In the genomic region with DNA sequence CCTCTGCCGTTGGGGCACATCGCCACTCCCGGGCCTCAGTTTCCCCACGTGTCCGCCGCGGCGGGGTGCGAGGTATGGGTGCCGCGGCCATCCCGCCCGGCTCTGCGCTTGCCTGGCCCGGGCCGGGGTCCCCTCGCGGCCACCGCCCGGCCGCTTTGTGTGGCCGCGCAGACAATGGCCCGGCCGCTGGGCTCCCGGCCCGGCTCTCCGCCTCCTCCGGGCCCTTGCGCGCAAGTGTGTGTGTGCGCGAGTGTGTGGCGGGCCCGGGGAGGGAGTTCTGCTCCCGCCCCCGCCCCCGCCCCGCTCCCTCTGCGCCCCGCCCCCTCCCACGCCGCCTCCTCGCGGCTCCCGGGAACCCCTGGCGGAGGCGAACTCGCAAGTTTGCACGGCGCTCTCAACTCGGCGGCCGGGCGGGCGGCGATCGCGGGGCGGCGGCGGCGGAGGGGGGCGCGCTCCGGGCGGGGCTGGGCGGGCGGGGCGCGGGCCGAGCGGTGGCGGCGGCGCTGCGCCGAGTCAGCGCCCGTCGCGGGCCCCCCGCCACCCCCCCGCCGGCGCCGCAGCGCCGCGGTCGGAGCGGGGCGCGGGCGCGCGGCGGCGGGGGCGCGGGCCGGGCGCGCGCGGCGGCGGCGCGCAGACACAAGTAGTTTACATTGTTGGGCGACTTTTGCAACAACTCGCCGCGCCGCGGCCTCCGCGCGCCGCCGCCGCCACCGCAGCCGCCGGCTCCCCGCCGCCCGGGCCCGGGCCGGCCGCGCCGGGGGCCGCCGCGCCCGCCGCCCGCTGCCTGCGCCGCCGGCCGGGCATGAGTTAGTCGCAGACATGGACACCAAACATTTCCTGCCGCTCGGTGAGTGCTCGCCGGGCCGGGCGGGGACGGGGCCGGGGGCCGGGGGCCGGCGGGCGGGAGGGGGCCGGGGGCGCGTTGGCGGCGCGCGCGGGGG, we compare ENCODE assay signal across 1 cellular context.
TF ChIP-seq lines count a peak whose summit lies in the region.

Gene RXRA, plus strand, starts transcription at position 643 of the 941 bp plus-strand sequence. Its CDS starts 177 bp downstream, at position 820.

TF ChIP-seq in K562, 482 proteins besides CTCF, POLR2A, EP300 and RAD21 (continued from another document and continues in another):
- TF ChIP-seq ZNF449 (CRISPR knock-in tag; IDR thresholded peaks at IDR 0.05) (no peak), BRD9 (IDR thresholded peaks at IDR 0.05; ENCODE audit: low read depth, partially characterized antibody) (no peak), FOS (IDR thresholded peaks at IDR 0.05; ENCODE audit: extremely low read depth, insufficient read length) (no peak), HLTF (IDR thresholded peaks at IDR 0.05) (no peak), ZNF253 (CRISPR knock-in tag; conservative IDR thresholded peaks at IDR 0.05) (no peak), NCOA4 (IDR thresholded peaks at IDR 0.05; ENCODE audit: partially characterized antibody) (no peak), ZNF511 (CRISPR knock-in tag; IDR thresholded peaks at IDR 0.05) (no peak), GATAD2B (IDR thresholded peaks at IDR 0.05; ENCODE audit: borderline replicate concordance) (0 out of 2 replicates have a peak, but pooled peaks have one; percentile 53), CCAR2 (IDR thresholded peaks at IDR 0.05; ENCODE audit: low read depth, low read length) (no peak), POLR2G (IDR thresholded peaks at IDR 0.05; ENCODE audit: low read depth, low read length) (peak; percentile 89), CGGBP1 (CRISPR knock-in tag; IDR thresholded peaks at IDR 0.05) (no peak), ZNF644 (tag; IDR thresholded peaks at IDR 0.05; ENCODE audit: low read depth) (peak; percentile 86; the same call in 1 of the 2 replicates), SUPT5H (IDR thresholded peaks at IDR 0.05) (no peak), ZNF639 (CRISPR knock-in tag; conservative IDR thresholded peaks at IDR 0.05 in 1 of 2, IDR thresholded peaks at IDR 0.05 in 1 of 2) (peak in 1 of 2 experiments; percentile 97; a peak in 2 of 4 replicates), ZNF263 (CRISPR knock-in tag; IDR thresholded peaks at IDR 0.05; ENCODE audit: borderline replicate concordance) (no peak), RBFOX2 (IDR thresholded peaks at IDR 0.05; ENCODE audit: low read depth, low read length) (peak; percentile 79), POLR2AphosphoS2 (IDR thresholded peaks at IDR 0.05; ENCODE audit: low read length) (no peak), SOX6 (IDR thresholded peaks at IDR 0.05) (no peak), TAF1 (IDR thresholded peaks at IDR 0.05; ENCODE audit: control insufficient read depth, extremely low read depth, insufficient read depth, low read length, severe bottlenecking) (peak; percentile 65), NONO (IDR thresholded peaks at IDR 0.05; ENCODE audit: low read depth in 2 of 2, low read length in 1 of 2) (peak in 1 of 2 experiments; percentile 56; a peak in 2 of 4 replicates), ARNT (IDR thresholded peaks at IDR 0.05) (no peak), ZNF57 (CRISPR knock-in tag; IDR thresholded peaks at IDR 0.05) (no peak), YY1 (IDR thresholded peaks at IDR 0.05; ENCODE audit: borderline replicate concordance in 1 of 3, control insufficient read depth in 1 of 3, extremely low read depth in 1 of 3, insufficient read depth in 3 of 3, insufficient read length in 1 of 3, insufficient replicate concordance in 2 of 3, low read depth in 1 of 3, low read length in 2 of 3) (peak in 2 of 3 experiments; percentile 24 to 57), ETS2 (tag; IDR thresholded peaks at IDR 0.05; ENCODE audit: borderline replicate concordance, poor library complexity, severe bottlenecking) (no peak), PTRF (tag; IDR thresholded peaks at IDR 0.05) (no peak), ZNF197 (CRISPR knock-in tag; IDR thresholded peaks at IDR 0.05; ENCODE audit: low read depth) (no peak), KDM5B (IDR thresholded peaks at IDR 0.05; ENCODE audit: insufficient replicate concordance, low read depth, low read length) (peak; percentile 27), KAT7 (CRISPR knock-in tag; IDR thresholded peaks at IDR 0.05; ENCODE audit: borderline replicate concordance) (0 out of 2 replicates have a peak, but pooled peaks have one; percentile 26), MCM7 (IDR thresholded peaks at IDR 0.05) (no peak), MXI1 (IDR thresholded peaks at IDR 0.05; ENCODE audit: low read depth, low read length) (no peak), ZNF766 (CRISPR knock-in tag; conservative IDR thresholded peaks at IDR 0.05) (peak; percentile 86), IFI16 (CRISPR knock-in tag; IDR thresholded peaks at IDR 0.05) (no peak), BHLHE40 (IDR thresholded peaks at IDR 0.05; ENCODE audit: low read length) (no peak), ZNF79 (CRISPR knock-in tag; IDR thresholded peaks at IDR 0.05; ENCODE audit: low read depth) (no peak)
- TF ChIP-seq, protein P1, sequence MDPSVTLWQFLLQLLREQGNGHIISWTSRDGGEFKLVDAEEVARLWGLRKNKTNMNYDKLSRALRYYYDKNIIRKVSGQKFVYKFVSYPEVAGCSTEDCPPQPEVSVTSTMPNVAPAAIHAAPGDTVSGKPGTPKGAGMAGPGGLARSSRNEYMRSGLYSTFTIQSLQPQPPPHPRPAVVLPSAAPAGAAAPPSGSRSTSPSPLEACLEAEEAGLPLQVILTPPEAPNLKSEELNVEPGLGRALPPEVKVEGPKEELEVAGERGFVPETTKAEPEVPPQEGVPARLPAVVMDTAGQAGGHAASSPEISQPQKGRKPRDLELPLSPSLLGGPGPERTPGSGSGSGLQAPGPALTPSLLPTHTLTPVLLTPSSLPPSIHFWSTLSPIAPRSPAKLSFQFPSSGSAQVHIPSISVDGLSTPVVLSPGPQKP (CRISPR knock-in tag; IDR thresholded peaks at IDR 0.05): no peak
- TF ChIP-seq, protein P2, sequence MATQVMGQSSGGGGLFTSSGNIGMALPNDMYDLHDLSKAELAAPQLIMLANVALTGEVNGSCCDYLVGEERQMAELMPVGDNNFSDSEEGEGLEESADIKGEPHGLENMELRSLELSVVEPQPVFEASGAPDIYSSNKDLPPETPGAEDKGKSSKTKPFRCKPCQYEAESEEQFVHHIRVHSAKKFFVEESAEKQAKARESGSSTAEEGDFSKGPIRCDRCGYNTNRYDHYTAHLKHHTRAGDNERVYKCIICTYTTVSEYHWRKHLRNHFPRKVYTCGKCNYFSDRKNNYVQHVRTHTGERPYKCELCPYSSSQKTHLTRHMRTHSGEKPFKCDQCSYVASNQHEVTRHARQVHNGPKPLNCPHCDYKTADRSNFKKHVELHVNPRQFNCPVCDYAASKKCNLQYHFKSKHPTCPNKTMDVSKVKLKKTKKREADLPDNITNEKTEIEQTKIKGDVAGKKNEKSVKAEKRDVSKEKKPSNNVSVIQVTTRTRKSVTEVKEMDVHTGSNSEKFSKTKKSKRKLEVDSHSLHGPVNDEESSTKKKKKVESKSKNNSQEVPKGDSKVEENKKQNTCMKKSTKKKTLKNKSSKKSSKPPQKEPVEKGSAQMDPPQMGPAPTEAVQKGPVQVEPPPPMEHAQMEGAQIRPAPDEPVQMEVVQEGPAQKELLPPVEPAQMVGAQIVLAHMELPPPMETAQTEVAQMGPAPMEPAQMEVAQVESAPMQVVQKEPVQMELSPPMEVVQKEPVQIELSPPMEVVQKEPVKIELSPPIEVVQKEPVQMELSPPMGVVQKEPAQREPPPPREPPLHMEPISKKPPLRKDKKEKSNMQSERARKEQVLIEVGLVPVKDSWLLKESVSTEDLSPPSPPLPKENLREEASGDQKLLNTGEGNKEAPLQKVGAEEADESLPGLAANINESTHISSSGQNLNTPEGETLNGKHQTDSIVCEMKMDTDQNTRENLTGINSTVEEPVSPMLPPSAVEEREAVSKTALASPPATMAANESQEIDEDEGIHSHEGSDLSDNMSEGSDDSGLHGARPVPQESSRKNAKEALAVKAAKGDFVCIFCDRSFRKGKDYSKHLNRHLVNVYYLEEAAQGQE (CRISPR knock-in tag; IDR thresholded peaks at IDR 0.05; ENCODE audit: low read depth): 0 out of 2 replicates have a peak, but pooled peaks have one; percentile 41
- TF ChIP-seq, protein P3, sequence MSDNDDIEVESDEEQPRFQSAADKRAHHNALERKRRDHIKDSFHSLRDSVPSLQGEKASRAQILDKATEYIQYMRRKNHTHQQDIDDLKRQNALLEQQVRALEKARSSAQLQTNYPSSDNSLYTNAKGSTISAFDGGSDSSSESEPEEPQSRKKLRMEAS (CRISPR knock-in tag; IDR thresholded peaks at IDR 0.05): no peak
- TF ChIP-seq, protein P4, sequence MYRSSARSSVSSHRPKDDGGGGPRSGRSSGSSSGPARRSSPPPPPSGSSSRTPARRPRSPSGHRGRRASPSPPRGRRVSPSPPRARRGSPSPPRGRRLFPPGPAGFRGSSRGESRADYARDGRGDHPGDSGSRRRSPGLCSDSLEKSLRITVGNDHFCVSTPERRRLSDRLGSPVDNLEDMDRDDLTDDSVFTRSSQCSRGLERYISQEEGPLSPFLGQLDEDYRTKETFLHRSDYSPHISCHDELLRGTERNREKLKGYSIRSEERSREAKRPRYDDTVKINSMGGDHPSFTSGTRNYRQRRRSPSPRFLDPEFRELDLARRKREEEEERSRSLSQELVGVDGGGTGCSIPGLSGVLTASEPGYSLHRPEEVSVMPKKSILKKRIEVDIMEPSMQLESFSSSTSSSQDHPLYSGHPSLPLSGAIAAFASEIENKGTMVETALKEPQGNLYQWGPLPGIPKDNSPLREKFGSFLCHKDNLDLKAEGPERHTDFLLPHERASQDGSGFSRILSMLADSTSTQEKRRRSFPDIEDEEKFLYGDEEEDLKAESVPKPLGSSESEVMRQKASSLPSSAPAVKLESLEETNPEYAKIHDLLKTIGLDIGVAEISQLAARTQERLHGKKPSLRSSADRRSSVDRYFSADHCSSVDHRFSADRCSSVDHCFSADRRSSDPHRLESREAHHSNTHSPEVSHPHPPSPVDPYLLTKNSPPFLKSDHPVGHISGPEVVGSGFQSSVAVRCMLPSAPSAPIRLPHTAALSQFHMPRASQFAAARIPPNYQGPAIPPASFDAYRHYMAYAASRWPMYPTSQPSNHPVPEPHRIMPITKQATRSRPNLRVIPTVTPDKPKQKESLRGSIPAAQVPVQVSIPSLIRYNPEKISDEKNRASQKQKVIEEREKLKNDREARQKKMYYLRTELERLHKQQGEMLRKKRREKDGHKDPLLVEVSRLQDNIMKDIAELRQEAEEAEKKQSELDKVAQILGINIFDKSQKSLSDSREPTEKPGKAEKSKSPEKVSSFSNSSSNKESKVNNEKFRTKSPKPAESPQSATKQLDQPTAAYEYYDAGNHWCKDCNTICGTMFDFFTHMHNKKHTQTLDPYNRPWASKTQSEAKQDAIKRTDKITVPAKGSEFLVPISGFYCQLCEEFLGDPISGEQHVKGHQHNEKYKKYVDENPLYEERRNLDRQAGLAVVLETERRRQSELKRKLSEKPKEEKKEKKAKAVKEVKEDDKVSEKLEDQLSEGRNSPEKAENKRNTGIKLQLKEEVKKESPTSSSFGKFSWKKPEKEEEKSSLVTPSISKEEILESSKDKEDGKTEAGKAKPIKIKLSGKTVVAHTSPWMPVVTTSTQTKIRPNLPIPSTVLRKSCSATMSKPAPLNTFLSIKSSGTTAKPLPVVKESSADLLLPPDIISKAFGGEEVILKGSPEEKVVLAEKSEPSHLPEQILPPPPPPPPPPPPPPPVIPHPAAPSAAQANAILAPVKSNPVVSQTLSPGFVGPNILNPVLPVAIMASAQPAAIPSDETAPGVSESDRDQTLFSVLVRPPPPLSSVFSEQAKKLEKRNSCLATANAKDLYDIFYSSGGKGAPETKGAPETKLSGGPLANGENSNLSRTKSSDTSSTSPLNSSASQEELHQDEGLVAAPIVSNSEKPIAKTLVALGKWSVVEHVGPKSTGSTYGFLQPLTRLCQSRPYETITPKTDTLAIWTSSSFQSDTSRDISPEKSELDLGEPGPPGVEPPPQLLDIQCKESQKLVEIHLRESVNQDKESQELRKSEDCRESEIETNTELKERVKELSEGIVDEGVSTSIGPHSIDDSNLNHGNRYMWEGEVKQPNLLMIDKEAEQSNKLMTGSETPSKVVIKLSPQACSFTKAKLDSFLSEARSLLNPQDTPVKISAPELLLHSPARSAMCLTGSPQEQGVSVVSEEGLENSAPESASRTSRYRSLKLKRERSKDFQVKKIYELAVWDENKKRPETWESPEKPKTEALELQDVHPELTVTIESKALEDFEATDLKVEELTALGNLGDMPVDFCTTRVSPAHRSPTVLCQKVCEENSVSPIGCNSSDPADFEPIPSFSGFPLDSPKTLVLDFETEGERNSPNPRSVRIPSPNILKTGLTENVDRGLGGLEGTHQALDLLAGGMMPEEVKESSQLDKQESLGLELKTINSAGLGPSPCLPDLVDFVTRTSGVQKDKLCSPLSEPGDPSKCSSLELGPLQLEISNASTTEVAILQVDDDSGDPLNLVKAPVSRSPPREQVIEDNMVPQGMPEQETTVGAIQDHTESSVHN (IDR thresholded peaks at IDR 0.05; ENCODE audit: borderline replicate concordance in 1 of 2, low read depth in 1 of 2): no peak
